In the genomic region with DNA sequence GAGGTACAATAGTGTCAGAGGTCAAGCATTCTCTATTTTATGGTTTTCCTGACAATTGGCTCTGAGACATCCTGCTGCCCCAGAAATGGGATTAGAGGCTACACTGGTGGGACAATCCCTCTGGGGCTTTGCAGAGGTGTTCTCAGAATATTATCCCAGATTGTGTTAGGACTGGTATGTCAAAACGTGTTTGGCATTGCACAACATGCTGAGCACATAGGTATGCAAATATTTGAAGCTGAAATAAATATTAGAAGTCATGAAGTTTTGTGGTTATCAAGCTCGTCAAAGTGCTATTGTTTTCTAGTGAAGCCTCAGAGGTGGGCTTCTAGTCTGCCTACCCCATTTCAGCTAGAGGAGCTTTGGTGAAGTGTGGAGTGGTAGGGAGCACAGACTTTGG, we compare ENCODE assay signal across 31 cellular contexts.
"Had no signal": no experiment of that assay in that cellular context is flagged by ENCODE, and none has a peak within 500 bp of the region (broad histone marks: within the 10 kb centered on the region; RNA-seq: fewer than 3 reads in every experiment).

No MANE protein-coding gene starts in this region.

- H3K4me3 ChIP-seq: ascending aorta, cardiac muscle cell had no signal

- H3K27me3 ChIP-seq: ascending aorta, cardiac muscle cell had no signal

- H3K9me3 ChIP-seq: ascending aorta had no signal

- H3K27ac ChIP-seq: cardiac muscle cell, WERI-Rb-1 had no signal

- H3K36me3 ChIP-seq: ascending aorta, cardiac muscle cell, WERI-Rb-1 had no signal

- DNase-seq: activated CD4-positive, alpha-beta memory T cell treated with anti-CD3 and anti-CD28 coated beads, Interleukin-2, amount 10 ng/mL, durations not matched to agents 7 days and 5 days; activated CD4-positive, alpha-beta T cell treated with anti-CD3 and anti-CD28 coated beads for 1 hour; activated CD4-positive, alpha-beta T cell treated with anti-CD3 and anti-CD28 coated beads for 36 hours; activated CD4-positive, alpha-beta T cell treated with anti-CD3 and anti-CD28 coated beads for 48 hours; activated CD4-positive, alpha-beta T cell treated with anti-CD3 and anti-CD28 coated beads, Interleukin-2, amount 10 ng/mL, durations not matched to agents 7 days and 5 days; activated CD4-positive, alpha-beta T cell treated with anti-CD3 and anti-CD28 coated beads, Interleukin-2, amount 50 U/mL, for 48 hours; activated CD4-positive, CD25-positive, alpha-beta regulatory T cell; activated CD8-positive, alpha-beta memory T cell treated with anti-CD3 and anti-CD28 coated beads for 24 hours; activated CD8-positive, alpha-beta memory T cell treated with anti-CD3 and anti-CD28 coated beads, Interleukin-2, amount 10 ng/mL, durations not matched to agents 7 days and 5 days; activated CD8-positive, alpha-beta memory T cell treated with anti-CD3 and anti-CD28 coated beads, Interleukin-2, amount 50 U/mL, for 48 hours; activated CD8-positive, alpha-beta T cell treated with anti-CD3 and anti-CD28 coated beads, Interleukin-2, amount 10 ng/mL, durations not matched to agents 7 days and 5 days; activated effector memory CD4-positive, alpha-beta T cell treated with Interleukin-2 at 50 U/mL for 16 hours; activated gamma-delta T cell; activated naive CD4-positive, alpha-beta T cell treated with anti-CD3 and anti-CD28 coated beads, Interleukin-2, amount 10 ng/mL, durations not matched to agents 7 days and 5 days; activated naive CD4-positive, alpha-beta T cell treated with Interleukin-2 at 50 U/mL for 16 hours; activated naive CD8-positive, alpha-beta T cell treated with anti-CD3 and anti-CD28 coated beads, Interleukin-2, amount 10 ng/mL, durations not matched to agents 7 days and 5 days; activated naive CD8-positive, alpha-beta T cell treated with anti-CD3 and anti-CD28 coated beads, Interleukin-2, amount 50 U/mL, for 24 hours; activated T-cell treated with anti-CD3 and anti-CD28 coated beads, Interleukin-2, amount 50 U/mL, for 24 hours; activated T-cell treated with anti-CD3 and anti-CD28 coated beads, Interleukin-2, amount 50 U/mL, for 48 hours; amygdala; anterior cingulate cortex; caudate nucleus; cerebellar nuclear complex; T-helper 1 cell; T-helper 2 cell; T-helper 9 cell; WERI-Rb-1 had no signal

- ATAC-seq: activated CD4-positive, alpha-beta T cell treated with anti-CD3 and anti-CD28 coated beads for 36 hours; activated CD4-positive, CD25-positive, alpha-beta regulatory T cell treated with anti-CD3 and anti-CD28 coated beads, Interleukin-2, amount 50 U/mL, for 24 hours; activated CD8-positive, alpha-beta memory T cell treated with anti-CD3 and anti-CD28 coated beads, Interleukin-2, amount 10 ng/mL, durations not matched to agents 7 days and 5 days; activated CD8-positive, alpha-beta T cell treated with anti-CD3 and anti-CD28 coated beads, Interleukin-2, amount 10 ng/mL, durations not matched to agents 7 days and 5 days; activated naive CD8-positive, alpha-beta T cell treated with anti-CD3 and anti-CD28 coated beads, Interleukin-2, amount 50 U/mL, for 24 hours; WTC11 had no signal
